In the genomic region with DNA sequence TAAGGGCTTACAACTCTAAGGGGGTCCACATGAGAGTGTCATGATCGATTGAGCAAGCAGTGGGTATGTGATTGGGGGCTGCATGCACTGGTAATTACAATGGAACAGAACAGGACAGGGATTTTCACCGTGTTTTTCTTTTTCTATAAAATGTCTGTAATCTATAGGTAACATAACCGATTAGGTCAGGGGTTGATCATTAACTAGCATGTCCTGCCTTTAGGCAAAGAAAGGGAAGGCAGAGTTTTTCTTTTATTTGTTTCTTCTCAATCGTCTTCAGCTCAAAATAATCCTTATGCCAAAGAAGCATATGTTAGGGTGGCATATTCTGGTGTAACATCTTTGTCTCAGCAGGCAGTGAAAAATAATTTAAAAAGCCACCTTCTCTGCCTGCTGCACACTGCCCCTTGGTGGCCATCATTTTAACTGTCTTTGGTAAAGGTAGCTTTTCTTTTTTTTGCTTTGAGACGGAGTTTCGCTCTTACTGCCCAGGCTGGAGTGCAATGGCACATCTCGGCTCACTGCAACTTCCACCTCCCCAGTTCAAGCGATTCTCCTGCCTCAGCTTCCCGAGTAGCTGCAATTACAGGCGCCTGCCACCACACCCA, we compare ENCODE assay signal across 8 cellular contexts. TPM values are rescaled to one million over a fixed set of nuclear protein-coding genes. Genes with fewer than 3 reads are reported as not detected.
DNase-seq lines count a peak whose midpoint lies in the region; ATAC-seq and TF ChIP-seq lines count a peak whose summit lies in the region.

No MANE protein-coding gene starts in this region.

- no peak overlapping the region for H3K27ac ChIP-seq in 22Rv1
- no peak overlapping the region for H3K27ac ChIP-seq in right lobe of liver

- DNase-seq in SK-MEL-5 (ENCODE audit: low read depth, low spot score), result peak; percentile 51
- DNase-seq in astrocyte of the cerebellum (ENCODE audit: low read depth), result peak; percentile 20
- no peak for DNase-seq in right lobe of liver
- peak; percentile 29 for DNase-seq in stimulated activated naive CD4-positive, alpha-beta T cell treated with Interleukin-2 at 50 U/mL for 16 hours (lab: John Stamatoyannopoulos, UW)

- 49% methylated on average over 7 of the region's 10 CpGs for WGBS in right lobe of liver (ENCODE audit: insufficient coverage, low coverage, low lambda C conversion rate, missing lambda C conversion rate)

- H3K27me3 ChIP-seq in right lobe of liver, result no peaks in the 10 kb centered on the region

- in situ Hi-C loops in SK-MEL-5 (cut with HindIII; ENCODE audit: low pct_unique_long_range_greater_than_20kb, low sequenced_read_pairs), result no loop called here
- in situ Hi-C loops in astrocyte of the cerebellum (cut with HindIII; ENCODE audit: low sequenced_read_pairs), result no loop called here

- TF ChIP-seq CTCF in 22Rv1 (IDR thresholded peaks at IDR 0.05), result peak; percentile 77
- peak; percentile 54 for TF ChIP-seq CTCF in GM12873 (IDR thresholded peaks at IDR 0.05; ENCODE audit: insufficient read depth, low read depth, low read length, missing control alignments)
- peak; percentile 57 for TF ChIP-seq CTCF in astrocyte of the cerebellum (IDR thresholded peaks at IDR 0.05; ENCODE audit: low read depth, low read length, missing control alignments)
- TF ChIP-seq CTCF in right lobe of liver (IDR thresholded peaks at IDR 0.05), result peak; percentile 35 to 62 (median 51)

- H3K36me3 ChIP-seq in right lobe of liver, result no peaks in the 10 kb centered on the region

- no peak for TF ChIP-seq POLR2A in right lobe of liver (IDR thresholded peaks at IDR 0.05)

- H3K9me3 ChIP-seq in right lobe of liver, result no peaks in the 10 kb centered on the region

- H3K4me3 ChIP-seq in astrocyte of the cerebellum (ENCODE audit: low read depth, low read length) (no peak overlapping the region), right lobe of liver (no peak overlapping the region)

- ATAC-seq in HG02981 (IDR thresholded peaks at IDR 0.05; ENCODE audit: unreplicated experiment), result peak; percentile 63
- peak; percentile 80 to 92 (median 86) for ATAC-seq in right lobe of liver
- ATAC-seq in HG03457 (IDR thresholded peaks at IDR 0.05; ENCODE audit: unreplicated experiment), result no peak

- no peaks in the 10 kb centered on the region for H3K4me1 ChIP-seq in right lobe of liver

- intact Hi-C loops in right lobe of liver (cut with DNase I), result no loop called here

RNA-seq across cellular contexts. Expression of gene CEP43, which starts 9.7 kb away (rescaled TPM):
- 11.1 and 13.2 TPM in 2 replicates for total RNA-seq in SK-MEL-5 (2014; rRNA removed; shearing (Covaris generic))
- 6.2 and 8.5 TPM in 2 replicates for polyA plus RNA-seq in SK-MEL-5 (2015; cell fraction: cytosol; rRNA removed)
- polyA plus RNA-seq in SK-MEL-5 (2015; cell fraction: nucleus; rRNA removed), result 42.2 and 66.1 TPM in 2 replicates
- 10 to 100 TPM; 11.7 to 23.5 (median 19.7) TPM for total RNA-seq in right lobe of liver

RNA-seq across cellular contexts. Expression of gene RNASET2, which starts 33.2 kb away (rescaled TPM):
- 38.6 and 42.2 TPM in 2 replicates for total RNA-seq in SK-MEL-5 (2014; rRNA removed; shearing (Covaris generic))
- polyA plus RNA-seq in SK-MEL-5 (2015; cell fraction: cytosol; rRNA removed), result 45.4 and 48.4 TPM in 2 replicates
- polyA plus RNA-seq in SK-MEL-5 (2015; cell fraction: nucleus; rRNA removed), result 19.3 and 37.7 TPM in 2 replicates
- 10 to 100 TPM; 21.7 to 48.4 (median 30.8) TPM for total RNA-seq in right lobe of liver

Comparison
In these comparisons a context has a peak if more than half of its experiments do, and no peak if none do; other contexts are left out.
1. DNase-seq: peak in SK-MEL-5 (single experiment), astrocyte of the cerebellum (single experiment) and stimulated activated naive CD4-positive, alpha-beta T cell treated with Interleukin-2 at 50 U/mL for 16 hours (single experiment); none in right lobe of liver (0 of 3).
2. Peak in every context shown above with its lines, with median percentiles within 50 percentile points of each other: CTCF ChIP-seq.